Comparison of ENCODE assay signal across 8 cellular contexts in the genomic region with DNA sequence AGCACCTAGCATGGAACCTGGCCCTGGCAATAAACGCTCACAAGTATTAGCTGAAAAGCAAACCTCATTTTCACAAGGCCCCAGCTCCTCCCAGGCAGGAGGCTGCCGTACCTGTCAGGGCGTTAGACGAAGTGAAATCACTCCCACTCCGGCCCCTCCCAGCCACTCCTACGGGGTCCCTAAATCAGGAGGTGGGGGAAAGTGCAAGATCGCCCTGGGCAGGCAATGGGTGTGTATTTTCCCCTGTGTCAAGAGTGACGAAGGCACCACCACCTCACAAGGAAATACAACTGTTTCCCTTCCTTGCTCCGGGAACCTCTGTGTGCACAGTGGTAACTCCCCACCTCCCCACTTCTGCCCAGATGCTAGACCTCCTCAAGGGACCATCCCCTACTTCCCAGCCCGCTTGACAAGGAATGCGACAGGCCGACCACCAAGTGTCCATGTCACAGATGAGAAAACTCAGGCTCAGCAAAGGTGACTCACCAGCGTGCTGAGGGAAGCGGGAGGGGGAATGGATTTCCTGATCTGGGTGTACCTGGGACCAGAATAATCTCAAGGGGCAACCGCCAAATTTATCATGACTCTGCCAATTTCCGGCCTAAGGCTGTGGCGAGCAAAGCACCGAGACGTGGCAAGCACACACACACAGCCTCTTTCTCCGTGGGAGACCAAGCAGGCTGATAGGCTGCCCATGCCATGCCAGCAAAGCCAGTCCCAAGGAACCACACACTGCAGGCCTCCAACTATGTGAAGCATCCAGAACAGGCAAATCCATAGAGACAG. TPM values are rescaled to one million over a fixed set of nuclear protein-coding genes. Genes with fewer than 3 reads are reported as not detected.
DNase-seq lines count a peak whose midpoint lies in the region; ATAC-seq and TF ChIP-seq lines count a peak whose summit lies in the region.

No MANE protein-coding gene starts in this region.

- ATAC-seq in activated B cell treated with CpG ODN at 0.5 μM for 24 hours (ENCODE audit: low read depth) (peak; percentile 18), GM19035 (IDR thresholded peaks at IDR 0.05; ENCODE audit: unreplicated experiment) (no peak)

- H3K4me3 Mint-ChIP-seq in HFFc6 (no peak overlapping the region), activated B cell treated with CpG ODN at 0.5 μM for 24 hours (peak overlapping the region; percentile 83), endothelial cell (ENCODE audit: unreplicated experiment) (peak overlapping the region; percentile 33)

- H3K27ac Mint-ChIP-seq in HFFc6 (peak overlapping the region; percentile 57), activated B cell treated with CpG ODN at 0.5 μM for 24 hours (peak overlapping the region; percentile 100), endothelial cell (ENCODE audit: unreplicated experiment) (peak overlapping the region; percentile 48)

- no peak overlapping the region for H3K4me3 ChIP-seq in WERI-Rb-1 (ENCODE audit: low read depth, low read length)

- no peak for DNase-seq in HFFc6
- peak; percentile 39 for DNase-seq in activated B cell treated with CpG ODN at 0.5 μM for 24 hours
- no peak for DNase-seq in endothelial cell (ENCODE audit: low spot score)
- peak; percentile 9 for DNase-seq in stimulated activated CD8-positive, alpha-beta memory T cell treated with anti-CD3 and anti-CD28 coated beads, Interleukin-12 subunit alpha, Interleukin-12 subunit beta, amount 100 ng/mL, for 24 hours (ENCODE audit: extremely low read depth)
- no peak for DNase-seq in NCI-H69 (lab: John Stamatoyannopoulos, UW)
- no peak for DNase-seq in WERI-Rb-1
- no peak for DNase-seq in NCI-H526 treated with DMSO at 0.1 percent for 48 hours (lab: John Stamatoyannopoulos, UW)

- no peaks in the 10 kb centered on the region for H3K9me3 ChIP-seq in WERI-Rb-1 (ENCODE audit: severe bottlenecking)

- H3K36me3 Mint-ChIP-seq in HFFc6 (ENCODE audit: low read depth) (0 out of 2 replicates have a peak, but pooled peaks cover 8% of the 10 kb centered on the region), activated B cell treated with CpG ODN at 0.5 μM for 24 hours (ENCODE audit: low read depth) (peaks cover 29% of the 10 kb centered on the region), endothelial cell (ENCODE audit: low read depth, unreplicated experiment) (peaks cover 8% of the 10 kb centered on the region)

- POLR2A ChIA-PET in activated B cell treated with CpG ODN at 0.5 μM for 24 hours (lab: Charles Lee), result interaction anchor here (0.7 to 12.3 kb wide), 6 partner anchors 8 to 396 kb away, joined by 3 to 277 read pairs (median 4); a partner anchor contains a TSS

- H3K27me3 Mint-ChIP-seq in HFFc6 (ENCODE audit: insufficient read depth), result no peaks in the 10 kb centered on the region; the same call in none of the 2 replicates
- H3K27me3 Mint-ChIP-seq in activated B cell treated with CpG ODN at 0.5 μM for 24 hours, result no peaks in the 10 kb centered on the region
- H3K27me3 Mint-ChIP-seq in endothelial cell (ENCODE audit: unreplicated experiment), result peaks cover 10% of the 10 kb centered on the region

- H3K4me1 Mint-ChIP-seq in HFFc6 (ENCODE audit: low read depth), result peaks cover 51% of the 10 kb centered on the region
- peaks cover 91% of the 10 kb centered on the region for H3K4me1 Mint-ChIP-seq in activated B cell treated with CpG ODN at 0.5 μM for 24 hours
- peaks cover 23% of the 10 kb centered on the region for H3K4me1 Mint-ChIP-seq in endothelial cell (ENCODE audit: unreplicated experiment)

- no peaks in the 10 kb centered on the region for H3K9me3 Mint-ChIP-seq in HFFc6
- no peaks in the 10 kb centered on the region for H3K9me3 Mint-ChIP-seq in activated B cell treated with CpG ODN at 0.5 μM for 24 hours
- H3K9me3 Mint-ChIP-seq in endothelial cell (ENCODE audit: unreplicated experiment), result no peaks in the 10 kb centered on the region

- no peak overlapping the region for H3K27ac ChIP-seq in WERI-Rb-1

- CTCF ChIA-PET in activated B cell treated with CpG ODN at 0.5 μM for 24 hours (lab: Charles Lee), result interaction anchor here (0.6 to 1.7 kb wide), 5 partner anchors 50 to 133 kb away, joined by 3 to 6 read pairs (median 4); a partner anchor contains a TSS

- no peaks in the 10 kb centered on the region for H3K27me3 ChIP-seq in WERI-Rb-1 (ENCODE audit: insufficient read depth, low read depth, severe bottlenecking)

- intact Hi-C loops in activated B cell treated with CpG ODN at 0.5 μM for 24 hours (cut with micrococcal nuclease), result loop anchor here (5.0 to 10.0 kb wide), 3 partner anchors 34 to 391 kb away; a partner anchor contains a TSS

- H3K36me3 ChIP-seq in WERI-Rb-1, result peaks cover 53% of the 10 kb centered on the region

- TF ChIP-seq CTCF in HFFc6 (IDR thresholded peaks at IDR 0.05), result no peak
- TF ChIP-seq CTCF in activated B cell treated with CpG ODN at 0.5 μM for 24 hours (IDR thresholded peaks at IDR 0.05), result no peak
- no peak for TF ChIP-seq CTCF in endothelial cell (IDR thresholded peaks at IDR 0.05; ENCODE audit: unreplicated experiment)
- TF ChIP-seq CTCF in WERI-Rb-1 (IDR thresholded peaks at IDR 0.05; ENCODE audit: low read depth, low read length), result no peak

RNA-seq across cellular contexts. Expression of a gene that starts 7.3 kb away (rescaled TPM):
- 10 to 100 TPM; 85.8 to 93.7 (median 88.9) TPM for total RNA-seq in HFFc6 (2021; fragmentation: NEBNext Ultra II Directional; extraction: Animal tissue kit (Norgen Biotek cat#: 25700))
- total RNA-seq in activated B cell treated with CpG ODN at 0.5 μM for 24 hours, result 203 and 220 TPM in 2 replicates
- total RNA-seq in endothelial cell (ENCODE audit: unreplicated experiment), result 65.6 TPM

RNA-seq across cellular contexts. Expression of a gene that starts 22.9 kb away (rescaled TPM):
- 1 to 10 TPM; 1.8 to 2.7 (median 2.0) TPM for total RNA-seq in HFFc6 (2021; fragmentation: NEBNext Ultra II Directional; extraction: Animal tissue kit (Norgen Biotek cat#: 25700))
- total RNA-seq in activated B cell treated with CpG ODN at 0.5 μM for 24 hours (12.6 and 14.8 TPM in 2 replicates), endothelial cell (ENCODE audit: unreplicated experiment) (4.1 TPM)

RNA-seq across cellular contexts. Expression of a gene that starts 28.4 kb away (rescaled TPM):
- total RNA-seq in HFFc6 (2021; fragmentation: NEBNext Ultra II Directional; extraction: Animal tissue kit (Norgen Biotek cat#: 25700)), result 10 to 100 TPM; 37.5 to 43.1 (median 42.5) TPM
- 32.2 and 32.9 TPM in 2 replicates for total RNA-seq in activated B cell treated with CpG ODN at 0.5 μM for 24 hours
- total RNA-seq in endothelial cell (ENCODE audit: unreplicated experiment), result 24.6 TPM

RNA-seq across cellular contexts. Expression of a gene that starts 32.3 kb away (rescaled TPM):
- total RNA-seq in HFFc6 (2021; fragmentation: NEBNext Ultra II Directional; extraction: Animal tissue kit (Norgen Biotek cat#: 25700)), result 10 to 100 TPM; 10.9 to 12.0 (median 11.3) TPM
- total RNA-seq in activated B cell treated with CpG ODN at 0.5 μM for 24 hours, result 1.3 and 2.7 TPM in 2 replicates
- total RNA-seq in endothelial cell (ENCODE audit: unreplicated experiment), result 14.1 TPM

RNA-seq across cellular contexts. Expression of a gene that starts 42.2 kb away (rescaled TPM):
- 1 to 10 TPM in 1 of 6 experiments, under 1 TPM in 5; 0.45 to 1.0 (median 0.59) TPM for total RNA-seq in HFFc6 (2021; fragmentation: NEBNext Ultra II Directional; extraction: Animal tissue kit (Norgen Biotek cat#: 25700))
- total RNA-seq in activated B cell treated with CpG ODN at 0.5 μM for 24 hours (not detected in 2 replicates), endothelial cell (ENCODE audit: unreplicated experiment) (not detected)

Comparison
In these comparisons a context has a peak if more than half of its experiments do, and no peak if none do; other contexts are left out.
1. DNase-seq: peak in activated B cell treated with CpG ODN at 0.5 μM for 24 hours (single experiment) and stimulated activated CD8-positive, alpha-beta memory T cell treated with anti-CD3 and anti-CD28 coated beads, Interleukin-12 subunit alpha, Interleukin-12 subunit beta, amount 100 ng/mL, for 24 hours (single experiment); none in HFFc6 (single experiment), endothelial cell (single experiment), NCI-H69 (single experiment), WERI-Rb-1 (single experiment) and NCI-H526 treated with DMSO at 0.1 percent for 48 hours (single experiment).
2. H3K27ac Mint-ChIP-seq: peak in every context shown above with its lines; median percentile 100 in activated B cell treated with CpG ODN at 0.5 μM for 24 hours; 57 in HFFc6; 48 in endothelial cell.